In genomic region chr2:18977409-18977808, GRCh38 we compare ENCODE assay signal across 27 cellular contexts.
DNase-seq lines count a peak whose midpoint lies in the region; ATAC-seq, FAIRE-seq and TF ChIP-seq lines count a peak whose summit lies in the region.
"Had no signal": no experiment of that assay in that cellular context is flagged by ENCODE, and none has a peak within 500 bp of the region (broad histone marks: within the 10 kb centered on the region; RNA-seq: fewer than 3 reads in every experiment).

No MANE protein-coding gene starts in this region.

- POLR2A ChIA-PET in HepG2 (lab: Yijun Ruan, JAX): no interaction called here

- H3K9me2 ChIP-seq in hepatocyte (replicated peaks; ENCODE audit: insufficient read depth): no peaks in the 10 kb centered on the region

- TF ChIP-seq EP300 in HepG2 (IDR thresholded peaks at IDR 0.05; ENCODE audit: low read depth in 2 of 2, low read length in 2 of 2) (no peak), HepG2 (CRISPR knock-in tag; IDR thresholded peaks at IDR 0.05; ENCODE audit: borderline replicate concordance) (no peak)

- WGBS in liver: 32% methylated on average over 3 of the region's 3 CpGs
- 19% methylated on average over 3 of the region's 3 CpGs for WGBS in HepG2 (ENCODE audit: low lambda C conversion rate)
- WGBS in hepatocyte (ENCODE audit: low lambda C conversion rate, missing lambda C conversion rate): 66% methylated on average over 3 of the region's 3 CpGs
- 62% methylated on average over 3 of the region's 3 CpGs for WGBS in prostate gland

- H3K4me3 ChIP-seq in liver (ENCODE audit: low read depth in 1 of 3, low read length in 3 of 3): no peak overlapping the region
- no peak overlapping the region for H3K4me3 ChIP-seq in HepG2 (replicated peaks in 1 of 3; ENCODE audit: insufficient read depth in 1 of 3, low read depth in 2 of 3, low read length in 3 of 3)
- no peak overlapping the region for H3K4me3 ChIP-seq in hepatocyte
- H3K4me3 ChIP-seq in prostate gland: no peak overlapping the region
- H3K4me3 ChIP-seq: A549, pancreas, upper lobe of left lung had no signal

- H3K9ac ChIP-seq in liver (ENCODE audit: low read depth in 1 of 2, low read length in 2 of 2) (no peak overlapping the region), HepG2 (ENCODE audit: insufficient read depth, low read depth, low read length) (no peak overlapping the region)

- no peaks in the 10 kb centered on the region for H3K36me3 Mint-ChIP-seq in type B pancreatic cell
- H3K36me3 Mint-ChIP-seq: naive B cell had no signal

- FAIRE-seq in HepG2 (lab: Jason Lieb, UNC): no peak
- FAIRE-seq: bronchial epithelial cell, colon, keratinocyte had no signal

- no peaks in the 10 kb centered on the region for H3K36me3 ChIP-seq in liver (ENCODE audit: control insufficient read depth in 4 of 4, insufficient read depth in 3 of 4, low read depth in 1 of 4, low read length in 3 of 4)
- H3K36me3 ChIP-seq in HepG2 (replicated peaks in 1 of 2; ENCODE audit: control insufficient read depth in 1 of 2, insufficient read depth in 2 of 2, low read length in 2 of 2): no peaks in the 10 kb centered on the region
- no peaks in the 10 kb centered on the region for H3K36me3 ChIP-seq in hepatocyte (replicated peaks; ENCODE audit: insufficient read depth, low read depth)
- no peaks in the 10 kb centered on the region for H3K36me3 ChIP-seq in prostate gland
- H3K36me3 ChIP-seq: pancreas, upper lobe of left lung had no signal

- H2AFZ ChIP-seq in HepG2 (ENCODE audit: low read length) (no peak overlapping the region), hepatocyte (no peak overlapping the region)

- H3K9me3 ChIP-seq in liver (ENCODE audit: control insufficient read depth in 4 of 4, low read length in 3 of 4) (no peaks in the 10 kb centered on the region), HepG2 (ENCODE audit: low read length) (no peaks in the 10 kb centered on the region), hepatocyte (ENCODE audit: low read depth) (no peaks in the 10 kb centered on the region), prostate gland (no peaks in the 10 kb centered on the region)
- H3K9me3 ChIP-seq: A549, pancreas, upper lobe of left lung had no signal

- ATAC-seq in HepG2: no peak
- no peak for ATAC-seq in stimulated activated naive CD8-positive, alpha-beta T cell treated with anti-CD3 and anti-CD28 coated beads, Interleukin-15, amount 100 ng/mL, for 72 hours
- ATAC-seq: A549; activated naive CD8-positive, alpha-beta T cell treated with anti-CD3 and anti-CD28 coated beads, Interleukin-2, amount 50 U/mL, for 24 hours; esophagus mucosa had no signal

- H4K20me1 ChIP-seq in HepG2 (ENCODE audit: insufficient read depth, low read length) (no peaks in the 10 kb centered on the region), hepatocyte (ENCODE audit: insufficient read depth, poor library complexity, severe bottlenecking) (no peaks in the 10 kb centered on the region)

- H3K4me1 ChIP-seq in liver (ENCODE audit: control insufficient read depth in 4 of 4, insufficient read depth in 4 of 4, low read length in 3 of 4) (peaks cover 0 to 14% (median 2%) of the 10 kb centered on the region in 4 donors), HepG2 (ENCODE audit: insufficient read depth, low read length) (no peaks in the 10 kb centered on the region), hepatocyte (ENCODE audit: insufficient read depth) (peaks cover 15% of the 10 kb centered on the region), prostate gland (replicated peaks) (no peaks in the 10 kb centered on the region)
- H3K4me1 ChIP-seq: A549, pancreas had no signal

- H3K27ac Mint-ChIP-seq in type B pancreatic cell: no peak overlapping the region
- no peak overlapping the region for H3K27ac Mint-ChIP-seq in stimulated activated naive CD8-positive, alpha-beta T cell treated with anti-CD3 and anti-CD28 coated beads, Interleukin-15, amount 100 ng/mL, for 72 hours
- H3K27ac Mint-ChIP-seq: activated naive CD8-positive, alpha-beta T cell treated with anti-CD3 and anti-CD28 coated beads, Interleukin-2, amount 50 U/mL, for 24 hours; activated T-cell treated with anti-CD3 and anti-CD28 coated beads, Interleukin-2, amount 50 U/mL, for 24 hours; naive B cell; stimulated activated naive CD8-positive, alpha-beta T cell treated with anti-CD3 and anti-CD28 coated beads, Interleukin-15, Interleukin-2, amounts not matched to agents 100 ng/mL and 50 ng/mL, for 24 hours had no signal

- H3K4me2 ChIP-seq in HepG2 (ENCODE audit: low read depth, low read length) (no peak overlapping the region), hepatocyte (peak overlapping the region; percentile 65)
- H3K4me2 ChIP-seq: A549 had no signal

- BruUV-seq in HepG2 (replicated peaks; lab: Mats Ljungman, UMichigan): no TSS peak

- H3K27ac ChIP-seq in liver (ENCODE audit: low read depth in 1 of 2, low read length in 2 of 2) (no peak overlapping the region), HepG2 (ENCODE audit: extremely low read length, insufficient read depth, low read length) (no peak overlapping the region), hepatocyte (peak overlapping the region; percentile 92), prostate gland (peak overlapping the region; percentile 58 to 62)
- H3K27ac ChIP-seq: A549, pancreas had no signal

- no peak for DNase-seq in HepG2 (ENCODE audit: low spot score)
- no peak for DNase-seq in hepatocyte (ENCODE audit: low spot score)
- no peak for DNase-seq in prostate gland (ENCODE audit: low spot score)
- no peak for DNase-seq in type B pancreatic cell (ENCODE audit: extremely low spot score, unreplicated experiment)
- no peak for DNase-seq in RKO (ENCODE audit: low spot score)
- DNase-seq in kidney tubule cell (ENCODE audit: low spot score): no peak
- DNase-seq in stimulated activated naive CD8-positive, alpha-beta T cell treated with anti-CD3 and anti-CD28 coated beads, Interleukin-15, amount 100 ng/mL, for 72 hours: no peak
- DNase-seq: activated CD4-positive, alpha-beta T cell treated with anti-CD3 and anti-CD28 coated beads for 1 hour; activated gamma-delta T cell treated with Interleukin-2 at 50 U/mL for 16 hours; activated naive CD8-positive, alpha-beta T cell treated with anti-CD3 and anti-CD28 coated beads, Interleukin-2, amount 50 U/mL, for 24 hours; activated T-cell treated with anti-CD3 and anti-CD28 coated beads, Interleukin-2, amount 50 U/mL, for 24 hours; COR-L47; DMS79; KG1; naive B cell; NCI-H1436 treated with DMSO at 0.1 percent for 48 hours; NCI-H526; pancreas; right cardiac atrium; upper lobe of left lung had no signal

- no peak overlapping the region for H3K4me3 Mint-ChIP-seq in type B pancreatic cell
- no peak overlapping the region for H3K4me3 Mint-ChIP-seq in stimulated activated naive CD8-positive, alpha-beta T cell treated with anti-CD3 and anti-CD28 coated beads, Interleukin-15, amount 100 ng/mL, for 72 hours
- H3K4me3 Mint-ChIP-seq: activated naive CD8-positive, alpha-beta T cell treated with anti-CD3 and anti-CD28 coated beads, Interleukin-2, amount 50 U/mL, for 24 hours; activated T-cell treated with anti-CD3 and anti-CD28 coated beads, Interleukin-2, amount 50 U/mL, for 24 hours; naive B cell; stimulated activated naive CD8-positive, alpha-beta T cell treated with anti-CD3 and anti-CD28 coated beads, Interleukin-15, Interleukin-2, amounts not matched to agents 100 ng/mL and 50 ng/mL, for 24 hours had no signal

- H3K79me2 ChIP-seq in HepG2 (ENCODE audit: insufficient read depth, low read length) (no peaks in the 10 kb centered on the region), hepatocyte (no peaks in the 10 kb centered on the region)

- TF ChIP-seq RAD21 in liver (IDR thresholded peaks at IDR 0.05) (no peak), HepG2 (CRISPR knock-in tag; IDR thresholded peaks at IDR 0.05) (no peak)

- in situ Hi-C loops in HepG2 (cut with HindIII; ENCODE audit: extremely low pct_ligation_motif_present, low pct_unique_long_range_greater_than_20kb): no loop called here

- H3K27me3 ChIP-seq in liver (ENCODE audit: control insufficient read depth in 4 of 4, insufficient read depth in 4 of 4, low read length in 3 of 4) (no peaks in the 10 kb centered on the region), HepG2 (ENCODE audit: control insufficient read depth in 1 of 2, insufficient read depth in 2 of 2, low read length in 2 of 2) (no peaks in the 10 kb centered on the region), hepatocyte (no peaks in the 10 kb centered on the region), prostate gland (replicated peaks; ENCODE audit: insufficient read depth) (no peaks in the 10 kb centered on the region)
- H3K27me3 ChIP-seq: pancreas, upper lobe of left lung had no signal

- TF ChIP-seq POLR2A in HepG2 (IDR thresholded peaks at IDR 0.05; ENCODE audit: insufficient read depth in 1 of 2, low read depth in 2 of 2, low read length in 2 of 2) (no peak), prostate gland (IDR thresholded peaks at IDR 0.05) (no peak)

- peaks cover 32% of the 10 kb centered on the region for H3K4me1 Mint-ChIP-seq in type B pancreatic cell (ENCODE audit: unreplicated experiment)
- H3K4me1 Mint-ChIP-seq in stimulated activated naive CD8-positive, alpha-beta T cell treated with anti-CD3 and anti-CD28 coated beads, Interleukin-15, amount 100 ng/mL, for 72 hours: no peaks in the 10 kb centered on the region
- H3K4me1 Mint-ChIP-seq: activated naive CD8-positive, alpha-beta T cell treated with anti-CD3 and anti-CD28 coated beads, Interleukin-2, amount 50 U/mL, for 24 hours had no signal

- H3K27me3 Mint-ChIP-seq in type B pancreatic cell: no peaks in the 10 kb centered on the region
- no peaks in the 10 kb centered on the region for H3K27me3 Mint-ChIP-seq in stimulated activated naive CD8-positive, alpha-beta T cell treated with anti-CD3 and anti-CD28 coated beads, Interleukin-15, amount 100 ng/mL, for 72 hours
- H3K27me3 Mint-ChIP-seq: activated naive CD8-positive, alpha-beta T cell treated with anti-CD3 and anti-CD28 coated beads, Interleukin-2, amount 50 U/mL, for 24 hours; activated T-cell treated with anti-CD3 and anti-CD28 coated beads, Interleukin-2, amount 50 U/mL, for 24 hours; stimulated activated naive CD8-positive, alpha-beta T cell treated with anti-CD3 and anti-CD28 coated beads, Interleukin-15, Interleukin-2, amounts not matched to agents 100 ng/mL and 50 ng/mL, for 24 hours had no signal

- peaks cover 8% of the 10 kb centered on the region for H3K9me3 Mint-ChIP-seq in type B pancreatic cell
- H3K9me3 Mint-ChIP-seq in stimulated activated naive CD8-positive, alpha-beta T cell treated with anti-CD3 and anti-CD28 coated beads, Interleukin-15, amount 100 ng/mL, for 72 hours: peaks cover 4 to 12% of the 10 kb centered on the region in 2 donors
- H3K9me3 Mint-ChIP-seq: activated naive CD8-positive, alpha-beta T cell treated with anti-CD3 and anti-CD28 coated beads, Interleukin-2, amount 50 U/mL, for 24 hours had no signal

- CTCF ChIA-PET in HepG2 (lab: Yijun Ruan, JAX; ENCODE audit: low intra/inter-chr PET ratio, low total read pairs): no interaction called here

- TF ChIP-seq CTCF in liver (IDR thresholded peaks at IDR 0.05; ENCODE audit: low read depth, low read length, missing input control) (no peak), HepG2 (CRISPR knock-in tag; IDR thresholded peaks at IDR 0.05) (no peak), hepatocyte (IDR thresholded peaks at IDR 0.05; ENCODE audit: poor library complexity) (no peak), prostate gland (IDR thresholded peaks at IDR 0.05) (no peak), type B pancreatic cell (conservative IDR thresholded peaks at IDR 0.05) (no peak)

- intact Hi-C loops in HepG2 (cut with micrococcal nuclease; ENCODE audit: unreplicated experiment) (no loop called here), prostate gland (cut with DNase I) (loop anchor here (5.0 to 10.0 kb wide), 4 partner anchors 225 to 887 kb away; no protein-coding TSS in a partner anchor)

Comparison
In these comparisons a context has a peak if more than half of its experiments do, and no peak if none do; other contexts are left out.
1. H3K27ac ChIP-seq: peak in hepatocyte (single experiment) and prostate gland (2 of 2); none in liver (0 of 2) and HepG2 (single experiment).